Comparison of ENCODE assay signal across 1 cellular context in genomic region chr1:52028328-52028727, GRCh38.
TF ChIP-seq lines count a peak whose summit lies in the region.

No MANE protein-coding gene starts in this region.

TF ChIP-seq in GM23338, 12 proteins besides CTCF, POLR2A, EP300 and RAD21:
- TF ChIP-seq, protein P1, sequence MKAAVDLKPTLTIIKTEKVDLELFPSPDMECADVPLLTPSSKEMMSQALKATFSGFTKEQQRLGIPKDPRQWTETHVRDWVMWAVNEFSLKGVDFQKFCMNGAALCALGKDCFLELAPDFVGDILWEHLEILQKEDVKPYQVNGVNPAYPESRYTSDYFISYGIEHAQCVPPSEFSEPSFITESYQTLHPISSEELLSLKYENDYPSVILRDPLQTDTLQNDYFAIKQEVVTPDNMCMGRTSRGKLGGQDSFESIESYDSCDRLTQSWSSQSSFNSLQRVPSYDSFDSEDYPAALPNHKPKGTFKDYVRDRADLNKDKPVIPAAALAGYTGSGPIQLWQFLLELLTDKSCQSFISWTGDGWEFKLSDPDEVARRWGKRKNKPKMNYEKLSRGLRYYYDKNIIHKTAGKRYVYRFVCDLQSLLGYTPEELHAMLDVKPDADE (IDR thresholded peaks at IDR 0.05): no peak
- TF ChIP-seq JUNB (IDR thresholded peaks at IDR 0.05; ENCODE audit: unreplicated experiment) (no peak), ZNF462 (CRISPR knock-in tag; IDR thresholded peaks at IDR 0.05) (no peak), ZNF114 (CRISPR knock-in tag; IDR thresholded peaks at IDR 0.05) (no peak), ZNF331 (CRISPR knock-in tag; IDR thresholded peaks at IDR 0.05; ENCODE audit: low read depth) (no peak), NANOG (IDR thresholded peaks at IDR 0.05; ENCODE audit: borderline replicate concordance) (no peak), CREB1 (CRISPR knock-in tag; IDR thresholded peaks at IDR 0.05; ENCODE audit: low read depth) (no peak), EZH2phosphoT487 (IDR thresholded peaks at IDR 0.05; ENCODE audit: unreplicated experiment) (no peak), EZH2 (IDR thresholded peaks at IDR 0.05; ENCODE audit: low read depth, unreplicated experiment) (no peak), STAT1 (IDR thresholded peaks at IDR 0.05; ENCODE audit: unreplicated experiment) (no peak)
TF ChIP-seq in GM23338: peak in this region for 0.
